In the genomic region with DNA sequence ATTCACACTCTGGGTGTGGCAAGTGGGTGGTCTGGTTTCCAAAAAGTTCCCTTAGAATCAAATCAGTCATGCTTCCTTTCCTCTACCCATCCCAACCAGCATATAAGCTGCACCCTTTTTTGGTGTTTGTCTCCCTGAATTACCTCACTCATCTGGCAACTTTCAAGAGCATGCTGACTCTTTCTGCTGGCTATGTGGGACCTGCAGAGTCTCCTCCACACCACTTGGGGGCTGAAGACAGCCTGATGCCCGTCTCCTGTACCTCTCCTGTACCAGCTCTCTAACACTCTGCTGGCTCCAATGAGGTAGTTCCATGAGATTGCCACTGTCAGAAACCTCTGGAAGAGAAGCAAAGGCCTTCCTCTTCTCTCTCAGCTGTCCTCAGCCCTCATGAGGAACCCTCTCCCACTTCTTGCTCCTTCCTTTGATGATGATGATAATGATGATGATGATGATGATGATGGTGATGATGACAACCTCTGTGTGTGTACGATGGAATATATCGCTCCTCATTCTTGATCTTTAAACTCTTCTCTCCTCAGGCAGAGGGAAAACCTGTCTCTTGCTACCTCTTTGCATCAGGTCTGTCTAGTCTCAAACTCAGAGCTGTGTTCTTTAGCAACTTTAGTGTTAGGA, we compare ENCODE assay signal across 1 cellular context.
A peak's percentile ranks its signal among the peaks of the same experiment; 100 is the strongest.
TF ChIP-seq lines count a peak whose summit lies in the region.

No MANE protein-coding gene starts in this region.

TF ChIP-seq in HepG2, 621 proteins besides CTCF, POLR2A, EP300 and RAD21 (continued from another document):
- peak; percentile 55 for TF ChIP-seq STAG1 (CRISPR knock-in tag; IDR thresholded peaks at IDR 0.05)
